Comparison of ENCODE assay signal across 8 cellular contexts in genomic region chr17:65559802-65560627, GRCh38. TPM values are rescaled to one million over a fixed set of nuclear protein-coding genes. Genes with fewer than 3 reads are reported as not detected.
DNase-seq lines count a peak whose midpoint lies in the region; ATAC-seq and TF ChIP-seq lines count a peak whose summit lies in the region.

No MANE protein-coding gene starts in this region.

- peaks cover 11% of the 10 kb centered on the region for H3K27me3 Mint-ChIP-seq in neural progenitor cell (ENCODE audit: insufficient read depth, low read depth)

- peaks cover 31% of the 10 kb centered on the region for H3K4me1 Mint-ChIP-seq in neural progenitor cell

- H3K4me3 ChIP-seq in fibroblast of lung (replicated peaks in 1 of 4; ENCODE audit: control extremely low read depth in 1 of 4, insufficient read depth in 1 of 4, low read depth in 3 of 4, low read length in 4 of 4) (peak overlapping the region; percentile 22 to 78 (median 71)), neural progenitor cell (peak overlapping the region; percentile 95)

- no peaks in the 10 kb centered on the region for H3K79me2 ChIP-seq in fibroblast of lung (ENCODE audit: control insufficient read depth, insufficient read depth, low read length)
- no peaks in the 10 kb centered on the region for H3K79me2 ChIP-seq in neural progenitor cell (ENCODE audit: low read depth)

- H3K27me3 ChIP-seq in fibroblast of lung (ENCODE audit: control insufficient read depth, insufficient read depth, low read length): peaks cover 4% of the 10 kb centered on the region
- peaks cover 5% of the 10 kb centered on the region for H3K27me3 ChIP-seq in neural progenitor cell

- H2AFZ ChIP-seq in fibroblast of lung (ENCODE audit: low read length) (no peak overlapping the region), neural progenitor cell (replicated peaks) (no peak overlapping the region)

- H3K36me3 Mint-ChIP-seq in neural progenitor cell: peaks cover 4% of the 10 kb centered on the region

- H3K9me3 Mint-ChIP-seq in neural progenitor cell: no peaks in the 10 kb centered on the region

- TF ChIP-seq CTCF in fibroblast of lung (conservative IDR thresholded peaks at IDR 0.05 in 1 of 2, IDR thresholded peaks at IDR 0.05 in 1 of 2; ENCODE audit: low read depth in 1 of 2, low read length in 2 of 2) (no peak), neural progenitor cell (IDR thresholded peaks at IDR 0.05) (no peak), omental fat pad (IDR thresholded peaks at IDR 0.05) (no peak)

- H3K36me3 ChIP-seq in fibroblast of lung (ENCODE audit: control insufficient read depth, insufficient read depth, low read length): no peaks in the 10 kb centered on the region
- H3K36me3 ChIP-seq in neural progenitor cell: no peaks in the 10 kb centered on the region

- ATAC-seq in omental fat pad (ENCODE audit: low FRiP score): no peak

- DNase-seq in 8988T (peak; percentile 50), HK-2 (ENCODE audit: unreplicated experiment) (peak; percentile 18), fibroblast of lung (ENCODE audit: low read depth in 2 of 2) (peak in 1 of 2 donors; percentile 30), neural progenitor cell (ENCODE audit: low spot score) (peak; percentile 75), kidney tubule cell (ENCODE audit: low spot score) (no peak), omental fat pad (ENCODE audit: low spot score) (no peak), NCI-H2029 treated with DMSO at 0.1 percent for 48 hours (lab: John Stamatoyannopoulos, UW) (no peak)
- DNase-seq in activated CD4-positive, alpha-beta T cell treated with anti-CD3 and anti-CD28 coated beads, Interleukin-2, amount 50 U/mL, for 4 hours: peak; percentile 9 to 11

- H3K27ac Mint-ChIP-seq in neural progenitor cell: no peak overlapping the region

- no peak overlapping the region for H3K27ac ChIP-seq in fibroblast of lung (ENCODE audit: insufficient read depth, low read length)
- peak overlapping the region; percentile 56 for H3K27ac ChIP-seq in neural progenitor cell

- H3K9ac ChIP-seq in fibroblast of lung (ENCODE audit: insufficient read depth, low read length) (peak overlapping the region; percentile 46), neural progenitor cell (peak overlapping the region; percentile 36)

- peaks cover 15% of the 10 kb centered on the region for H3F3A ChIP-seq in neural progenitor cell (ENCODE audit: low read depth)

- H3K9me3 ChIP-seq in fibroblast of lung (ENCODE audit: control insufficient read depth, insufficient read depth, low read depth, low read length) (no peaks in the 10 kb centered on the region), neural progenitor cell (ENCODE audit: low read depth) (no peaks in the 10 kb centered on the region)

- no peak overlapping the region for H3K4me3 Mint-ChIP-seq in neural progenitor cell

- H4K20me1 ChIP-seq in fibroblast of lung (ENCODE audit: control insufficient read depth, extremely low read depth, insufficient read depth, low read length) (no peaks in the 10 kb centered on the region), neural progenitor cell (ENCODE audit: low read depth) (no peaks in the 10 kb centered on the region)

- H3K4me1 ChIP-seq in fibroblast of lung (ENCODE audit: control insufficient read depth, extremely low read depth, insufficient read depth, low read length): peaks cover 18% of the 10 kb centered on the region
- H3K4me1 ChIP-seq in neural progenitor cell: peaks cover 24% of the 10 kb centered on the region

- H3K4me2 ChIP-seq in fibroblast of lung (ENCODE audit: extremely low read depth, insufficient read depth, low read length): peak overlapping the region; percentile 94
- H3K4me2 ChIP-seq in neural progenitor cell: peak overlapping the region; percentile 91

RNA-seq across cellular contexts. Expression of gene AXIN2, which starts 1.4 kb away (rescaled TPM):
- total RNA-seq in fibroblast of lung (1.8 and 2.1 TPM in 2 replicates), neural progenitor cell (ENCODE audit: low replicate concordance) (21.8 and 22.0 TPM in 2 replicates), omental fat pad (10 to 100 TPM in 3 of 4 donors, 1 to 10 TPM in 1; 8.3 to 20.2 (median 11.2) TPM)
- 1.8 and 2.0 TPM in 2 replicates for polyA plus RNA-seq in fibroblast of lung
- 1.6 and 1.9 TPM in 2 replicates for polyA plus RNA-seq in fibroblast of lung (2012)
- 0.59 and 1.5 TPM in 2 replicates for polyA minus RNA-seq in fibroblast of lung (ENCODE audit: low replicate concordance)

Comparison
In these comparisons a context has a peak if more than half of its experiments do, and no peak if none do; other contexts are left out.
1. DNase-seq: peak in 8988T (single experiment), HK-2 (single experiment), activated CD4-positive, alpha-beta T cell treated with anti-CD3 and anti-CD28 coated beads, Interleukin-2, amount 50 U/mL, for 4 hours (2 of 2) and neural progenitor cell (single experiment); none in kidney tubule cell (single experiment), omental fat pad (single experiment) and NCI-H2029 treated with DMSO at 0.1 percent for 48 hours (single experiment).